Comparison of ENCODE assay signal across 7 cellular contexts in the genomic region with DNA sequence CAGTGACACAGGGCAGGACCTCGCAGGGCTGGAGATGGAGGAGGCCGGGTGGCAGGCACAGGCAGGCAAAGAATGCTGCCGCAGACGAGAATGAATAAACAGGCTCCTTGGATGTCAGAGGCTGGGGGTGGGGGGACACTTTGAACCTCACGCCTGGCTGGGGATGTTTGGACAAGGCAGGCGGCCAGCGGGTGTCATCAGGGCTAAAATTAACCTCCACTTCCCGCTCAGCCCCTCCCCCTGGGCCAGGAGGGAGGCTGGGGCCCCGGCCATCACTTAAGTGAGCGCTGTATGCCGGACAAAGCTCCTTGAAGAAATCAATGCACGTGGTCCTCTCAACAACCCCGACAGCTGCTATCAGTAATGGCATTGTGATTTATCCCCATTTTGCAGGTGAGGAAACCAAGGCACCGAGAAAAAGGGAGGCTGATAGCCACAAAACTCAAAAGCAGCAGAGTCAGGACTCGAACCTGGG.
DNase-seq lines count a peak whose midpoint lies in the region; ATAC-seq and TF ChIP-seq lines count a peak whose summit lies in the region.
"Had no signal": no experiment of that assay in that cellular context is flagged by ENCODE, and none has a peak within 500 bp of the region (broad histone marks: within the 10 kb centered on the region; RNA-seq: fewer than 3 reads in every experiment).

No MANE protein-coding gene starts in this region.

- no peak for TF ChIP-seq CTCF in foreskin fibroblast (IDR thresholded peaks at IDR 0.05; ENCODE audit: low read depth, low read length)

- H3K27ac Mint-ChIP-seq in effector memory CD8-positive, alpha-beta T cell: no peak overlapping the region

- H3K27me3 Mint-ChIP-seq in effector memory CD8-positive, alpha-beta T cell: peaks cover 13 to 53% of the 10 kb centered on the region in 2 donors

- peaks cover 5% of the 10 kb centered on the region for H3K36me3 Mint-ChIP-seq in effector memory CD8-positive, alpha-beta T cell (ENCODE audit: insufficient read depth)

- no peak overlapping the region for H3K4me3 Mint-ChIP-seq in effector memory CD8-positive, alpha-beta T cell

- H3K4me3 ChIP-seq in foreskin fibroblast (ENCODE audit: low read depth in 1 of 2, low read length in 2 of 2) (no peak overlapping the region), skeletal muscle cell (ENCODE audit: low read depth, low read length) (no peak overlapping the region)

- no peaks in the 10 kb centered on the region for H3K4me1 Mint-ChIP-seq in effector memory CD8-positive, alpha-beta T cell (ENCODE audit: low read depth in 2 of 2)

- DNase-seq in NCI-H2029 treated with DMSO at 0.1 percent for 48 hours (lab: John Stamatoyannopoulos, UW) (peak; percentile 20), foreskin fibroblast (peak; percentile 38 to 51), skeletal muscle cell (ENCODE audit: low read depth) (peak; percentile 18)
- no peak for DNase-seq in activated effector memory CD4-positive, alpha-beta T cell treated with Interleukin-2 at 50 U/mL for 16 hours
- DNase-seq in effector memory CD8-positive, alpha-beta T cell: no peak
- DNase-seq: PC-3 had no signal

- no peak for ATAC-seq in effector memory CD8-positive, alpha-beta T cell (replicated peaks)
- no peak for ATAC-seq in HG03378 (IDR thresholded peaks at IDR 0.05; ENCODE audit: unreplicated experiment)
- ATAC-seq: PC-3 had no signal

- no peaks in the 10 kb centered on the region for H3K9me3 Mint-ChIP-seq in effector memory CD8-positive, alpha-beta T cell

Comparison
In these comparisons a context has a peak if more than half of its experiments do, and no peak if none do; other contexts are left out.
1. DNase-seq: peak in NCI-H2029 treated with DMSO at 0.1 percent for 48 hours (single experiment), foreskin fibroblast (2 of 2) and skeletal muscle cell (single experiment); none in activated effector memory CD4-positive, alpha-beta T cell treated with Interleukin-2 at 50 U/mL for 16 hours (single experiment) and effector memory CD8-positive, alpha-beta T cell (0 of 3).